12 cellular contexts compared by ENCODE assay signal in genomic region chr3:69095636-69096035, GRCh38. TPM values are rescaled to one million over a fixed set of nuclear protein-coding genes. Genes with fewer than 3 reads are reported as not detected.
A peak's percentile ranks its signal among the peaks of the same experiment; 100 is the strongest.
DNase-seq lines count a peak whose midpoint lies in the region; ATAC-seq and TF ChIP-seq lines count a peak whose summit lies in the region.
"Had no signal": no experiment of that assay in that cellular context is flagged by ENCODE, and none has a peak within 500 bp of the region (broad histone marks: within the 10 kb centered on the region; RNA-seq: fewer than 3 reads in every experiment).

No MANE protein-coding gene starts in this region.

- H3K27me3 ChIP-seq in left ventricle myocardium inferior (ENCODE audit: low read depth), result no peaks in the 10 kb centered on the region
- H3K27me3 ChIP-seq in upper lobe of left lung, result no peaks in the 10 kb centered on the region
- H3K27me3 ChIP-seq: colonic mucosa had no signal

- DNase-seq in left ventricle myocardium inferior (no peak), Right ventricle myocardium inferior (ENCODE audit: missing footprints) (no peak), myocyte (ENCODE audit: low read depth) (peak; percentile 86), upper lobe of left lung (no peak), occipital lobe (lab: John Stamatoyannopoulos, UW) (no peak), amygdala (lab: John Stamatoyannopoulos, UW) (no peak)
- DNase-seq in activated naive CD4-positive, alpha-beta T cell treated with anti-CD3 and anti-CD28 coated beads, Interleukin-2, amount 50 U/mL, for 72 hours (ENCODE audit: low spot score in 2 of 2), result no peak
- DNase-seq: C1 segment of cervical spinal cord, colonic mucosa, H7, WERI-Rb-1 had no signal

- TF ChIP-seq CTCF in left ventricle myocardium inferior (IDR thresholded peaks at IDR 0.05; ENCODE audit: borderline replicate concordance) (no peak), upper lobe of left lung (IDR thresholded peaks at IDR 0.05) (no peak)

- ATAC-seq in Right ventricle myocardium inferior (no peak), upper lobe of left lung (ENCODE audit: low FRiP score in 2 of 2) (no peak), HG03139 (IDR thresholded peaks at IDR 0.05; ENCODE audit: unreplicated experiment) (no peak)
- peak; percentile 36 to 52 for ATAC-seq in activated naive CD4-positive, alpha-beta T cell treated with anti-CD3 and anti-CD28 coated beads, Interleukin-2, amount 50 U/mL, for 72 hours

- peaks cover 0 to 5% of the 10 kb centered on the region in 2 donors for H3K9me3 Mint-ChIP-seq in activated naive CD4-positive, alpha-beta T cell treated with anti-CD3 and anti-CD28 coated beads, Interleukin-2, amount 50 U/mL, for 72 hours

- WGBS in upper lobe of left lung, 2 donors, result 72 to 77% methylated on average over 5 of the region's 5 CpGs

- no peak for TF ChIP-seq EP300 in upper lobe of left lung (IDR thresholded peaks at IDR 0.05)

- H3K4me1 ChIP-seq in left ventricle myocardium inferior (peaks cover 97% of the 10 kb centered on the region), upper lobe of left lung (peaks cover 55 to 78% (median 68%) of the 10 kb centered on the region in 4 donors)

- peak overlapping the region; percentile 80 for H3K27ac ChIP-seq in left ventricle myocardium inferior (replicated peaks)
- peak overlapping the region; percentile 35 to 76 (median 62) for H3K27ac ChIP-seq in upper lobe of left lung
- H3K27ac ChIP-seq: WERI-Rb-1 had no signal

- H3K36me3 Mint-ChIP-seq in activated naive CD4-positive, alpha-beta T cell treated with anti-CD3 and anti-CD28 coated beads, Interleukin-2, amount 50 U/mL, for 72 hours, result peaks cover 18 to 46% of the 10 kb centered on the region in 2 donors

- H3K36me3 ChIP-seq in left ventricle myocardium inferior, result peaks cover 13% of the 10 kb centered on the region
- peaks cover 0 to 5% (median 1%) of the 10 kb centered on the region in 4 donors for H3K36me3 ChIP-seq in upper lobe of left lung
- H3K36me3 ChIP-seq: colonic mucosa, WERI-Rb-1 had no signal

- peak overlapping the region; percentile 94 to 97 for H3K27ac Mint-ChIP-seq in activated naive CD4-positive, alpha-beta T cell treated with anti-CD3 and anti-CD28 coated beads, Interleukin-2, amount 50 U/mL, for 72 hours

- intact Hi-C loops in left ventricle myocardium inferior (cut with micrococcal nuclease), result no loop called here
- intact Hi-C loops in Right ventricle myocardium inferior (cut with DNase I), result no loop called here

- no peak for TF ChIP-seq POLR2A in upper lobe of left lung (IDR thresholded peaks at IDR 0.05)

- H3K9me3 ChIP-seq in left ventricle myocardium inferior (replicated peaks), result no peaks in the 10 kb centered on the region
- H3K9me3 ChIP-seq in upper lobe of left lung, result no peaks in the 10 kb centered on the region
- H3K9me3 ChIP-seq: colonic mucosa had no signal

- H3K4me3 ChIP-seq in left ventricle myocardium inferior, result no peak overlapping the region
- H3K4me3 ChIP-seq in upper lobe of left lung, result no peak overlapping the region
- H3K4me3 ChIP-seq: colonic mucosa had no signal

RNA-seq across cellular contexts. Expression of gene ARL6IP5, which starts 10.9 kb away (rescaled TPM):
- 193 TPM for total RNA-seq in left ventricle myocardium inferior
- 195 TPM for total RNA-seq in Right ventricle myocardium inferior
- total RNA-seq in activated naive CD4-positive, alpha-beta T cell treated with anti-CD3 and anti-CD28 coated beads, Interleukin-2, amount 50 U/mL, for 72 hours, result 100 to 1,000 TPM in 1 of 2 donors, 10 to 100 TPM in 1; 73.5 to 108 TPM
- total RNA-seq in myocyte, result 275 and 433 TPM in 2 replicates
- polyA plus RNA-seq in myocyte (2012), result 142 TPM
- 100 to 1,000 TPM in 4 of 6 donors, 10 to 100 TPM in 2; 34.6 to 145 (median 125) TPM for total RNA-seq in upper lobe of left lung
- total RNA-seq in occipital lobe, result 63.5 TPM

RNA-seq across cellular contexts. Expression of gene UBA3, which starts 15.5 kb away (rescaled TPM):
- 84.2 TPM for total RNA-seq in left ventricle myocardium inferior
- 89.1 TPM for total RNA-seq in Right ventricle myocardium inferior
- total RNA-seq in activated naive CD4-positive, alpha-beta T cell treated with anti-CD3 and anti-CD28 coated beads, Interleukin-2, amount 50 U/mL, for 72 hours, result 10 to 100 TPM; 79.6 to 89.3 TPM
- total RNA-seq in myocyte, result 69.4 and 82.5 TPM in 2 replicates
- polyA plus RNA-seq in myocyte (2012), result 41.5 TPM
- 10 to 100 TPM; 36.8 to 71.9 (median 50.5) TPM for total RNA-seq in upper lobe of left lung
- 103 TPM for total RNA-seq in occipital lobe

RNA-seq across cellular contexts. Expression of gene LMOD3, which starts 26.8 kb away (rescaled TPM):
- total RNA-seq in left ventricle myocardium inferior, result 154 TPM
- total RNA-seq in Right ventricle myocardium inferior, result 149 TPM
- total RNA-seq in activated naive CD4-positive, alpha-beta T cell treated with anti-CD3 and anti-CD28 coated beads, Interleukin-2, amount 50 U/mL, for 72 hours, result not detected
- 71.3 and 168 TPM in 2 replicates for total RNA-seq in myocyte
- polyA plus RNA-seq in myocyte (2012), result 12.5 TPM
- total RNA-seq in upper lobe of left lung, result 1 to 10 TPM in 1 of 6 donors, under 1 TPM in 3, not detected in 2; 0.17 to 4.2 (median 0.40) TPM
- total RNA-seq in occipital lobe, result 0.16 TPM
- total RNA-seq: H7 had no signal

RNA-seq across cellular contexts. Expression of gene TMF1, which starts 43.5 kb away (rescaled TPM):
- total RNA-seq in left ventricle myocardium inferior (21.0 TPM), Right ventricle myocardium inferior (19.2 TPM), myocyte (24.9 and 37.6 TPM in 2 replicates), upper lobe of left lung (100 to 1,000 TPM in 1 of 6 donors, 10 to 100 TPM in 5; 30.2 to 212 (median 53.0) TPM), occipital lobe (41.6 TPM)
- 10 to 100 TPM; 43.2 to 44.3 TPM for total RNA-seq in activated naive CD4-positive, alpha-beta T cell treated with anti-CD3 and anti-CD28 coated beads, Interleukin-2, amount 50 U/mL, for 72 hours
- polyA plus RNA-seq in myocyte (2012), result 11.2 TPM

Comparison
In these comparisons a context has a peak if more than half of its experiments do, and no peak if none do; other contexts are left out.
1. ATAC-seq: peak in activated naive CD4-positive, alpha-beta T cell treated with anti-CD3 and anti-CD28 coated beads, Interleukin-2, amount 50 U/mL, for 72 hours (2 of 2); none in Right ventricle myocardium inferior (single experiment), upper lobe of left lung (0 of 2) and HG03139 (single experiment).
2. RNA of gene LMOD3, which starts 26.8 kb away (total RNA-seq): 71.3 to 168 TPM in myocyte, 154 TPM in left ventricle myocardium inferior (single experiment) and 149 TPM in Right ventricle myocardium inferior (single experiment); 0.17 to 4.2 TPM in upper lobe of left lung, 0.16 TPM in occipital lobe (single experiment) and not detected in activated naive CD4-positive, alpha-beta T cell treated with anti-CD3 and anti-CD28 coated beads, Interleukin-2, amount 50 U/mL, for 72 hours; every median in the first group is over 10 times any median in the second.